8 cellular contexts compared by ENCODE assay signal in the genomic region with DNA sequence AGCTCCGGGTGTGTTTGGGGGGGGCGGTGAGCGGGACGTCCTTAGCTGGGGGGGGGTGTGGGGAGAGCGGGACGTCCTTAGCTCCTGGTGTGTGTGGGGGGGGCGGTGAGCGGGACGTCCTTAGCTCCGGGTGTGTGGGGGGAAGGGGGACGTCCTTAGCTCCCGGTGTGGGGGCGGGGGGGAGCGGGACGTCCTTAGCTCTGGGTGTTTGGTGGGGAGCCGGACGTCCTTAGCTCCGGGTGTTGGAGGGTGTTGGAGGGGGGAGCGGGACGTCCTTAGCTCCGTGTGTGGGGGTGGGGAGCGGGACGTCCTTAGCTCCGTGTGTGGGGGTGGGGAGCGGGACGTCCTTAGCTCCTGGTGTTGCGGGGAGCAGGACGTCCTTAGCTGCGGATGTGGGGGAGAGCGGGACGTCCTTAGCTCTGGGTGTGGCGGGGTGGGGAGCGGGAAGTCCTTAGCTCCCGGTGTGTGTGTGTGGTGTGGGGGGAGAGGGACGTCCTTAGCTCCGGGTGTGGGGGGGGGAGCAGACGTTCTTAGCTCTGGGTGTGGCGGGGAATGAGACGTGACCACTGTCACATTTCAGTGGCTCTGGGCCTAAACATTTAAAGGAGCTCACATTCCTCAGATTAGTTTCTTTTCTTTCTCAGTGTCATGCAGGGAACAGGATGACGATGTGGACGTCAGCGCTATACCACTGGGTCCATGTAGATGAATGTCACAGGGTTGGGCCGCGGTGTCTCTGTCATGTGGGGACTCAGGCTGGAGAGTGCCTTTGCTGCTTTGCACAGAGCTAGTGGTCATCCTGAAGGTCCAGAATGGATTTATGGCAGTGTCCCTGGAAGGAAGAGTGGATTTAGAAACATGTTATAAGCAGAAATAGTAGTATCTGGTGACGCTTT. TPM values are rescaled to one million over a fixed set of nuclear protein-coding genes. Genes with fewer than 3 reads are reported as not detected.
DNase-seq lines count a peak whose midpoint lies in the region; ATAC-seq and TF ChIP-seq lines count a peak whose summit lies in the region.

No MANE protein-coding gene starts in this region.

- POLR2A ChIA-PET in OCI-LY7 (lab: Charles Lee): interaction anchor here (0.6 to 1.6 kb wide), 7 partner anchors 10 to 1899 kb away, joined by 3 to 8 read pairs (median 4); no protein-coding TSS in a partner anchor

- peak; percentile 47 for ATAC-seq in HG02588 (IDR thresholded peaks at IDR 0.05; ENCODE audit: unreplicated experiment)
- peak; percentile 83 for ATAC-seq in activated T-helper 17 cell treated with anti-CD3 and anti-CD28 coated beads, Interleukin-2, amount 50 U/mL, for 72 hours (replicated peaks)
- ATAC-seq in upper lobe of right lung: peak; percentile 94

- peak overlapping the region; percentile 98 for H3K4me3 Mint-ChIP-seq in activated T-helper 17 cell treated with anti-CD3 and anti-CD28 coated beads, Interleukin-2, amount 50 U/mL, for 72 hours
- H3K4me3 Mint-ChIP-seq in nephron progenitor cell: peak overlapping the region; percentile 87

- H3K4me1 ChIP-seq in upper lobe of right lung (peaks cover 8% of the 10 kb centered on the region), OCI-LY7 (ENCODE audit: insufficient read depth, low read length, poor library complexity, severe bottlenecking) (peaks cover 3% of the 10 kb centered on the region)

- no peak overlapping the region for H3K4me2 ChIP-seq in OCI-LY7 (ENCODE audit: low read length)

- H3K27me3 ChIP-seq in upper lobe of right lung: no peaks in the 10 kb centered on the region

- H3K79me2 ChIP-seq in OCI-LY7 (ENCODE audit: insufficient read depth, low read depth, low read length): no peaks in the 10 kb centered on the region

- H3K27ac ChIP-seq in upper lobe of right lung: peak overlapping the region; percentile 92
- no peak overlapping the region for H3K27ac ChIP-seq in OCI-LY7 (ENCODE audit: low read depth, low read length, poor library complexity, severe bottlenecking)

- intact Hi-C loops in upper lobe of right lung (cut with DNase I) (no loop called here), OCI-LY7 (cut with micrococcal nuclease; ENCODE audit: unreplicated experiment) (no loop called here)

- H3K9me3 ChIP-seq in upper lobe of right lung (no peaks in the 10 kb centered on the region), OCI-LY7 (ENCODE audit: low read length) (no peaks in the 10 kb centered on the region)

- peaks cover 18% of the 10 kb centered on the region for H3K36me3 Mint-ChIP-seq in activated T-helper 17 cell treated with anti-CD3 and anti-CD28 coated beads, Interleukin-2, amount 50 U/mL, for 72 hours (ENCODE audit: low read depth)
- H3K36me3 Mint-ChIP-seq in nephron progenitor cell (ENCODE audit: low read depth): peaks cover 28% of the 10 kb centered on the region

- no peaks in the 10 kb centered on the region for H3K9me3 Mint-ChIP-seq in activated T-helper 17 cell treated with anti-CD3 and anti-CD28 coated beads, Interleukin-2, amount 50 U/mL, for 72 hours
- peaks cover 5% of the 10 kb centered on the region for H3K9me3 Mint-ChIP-seq in nephron progenitor cell

- peak overlapping the region; percentile 58; the same call in 1 of the 2 replicates for H3K4me3 ChIP-seq in GM08714 (ENCODE audit: low read length)
- H3K4me3 ChIP-seq in upper lobe of right lung: peak overlapping the region; percentile 47
- H3K4me3 ChIP-seq in OCI-LY7 (ENCODE audit: low read depth, low read length, poor library complexity, severe bottlenecking): no peak overlapping the region

- BruUV-seq in OCI-LY7 (replicated peaks; lab: Mats Ljungman, UMichigan): no TSS peak

- CTCF ChIA-PET in OCI-LY7 (lab: Charles Lee; ENCODE audit: unreplicated experiment): interaction anchor here (0.5 to 1.4 kb wide), 9 partner anchors 8 to 1727 kb away, joined by 3 to 22 read pairs (median 4); a partner anchor contains a TSS

- peaks cover 26% of the 10 kb centered on the region for H3K4me1 Mint-ChIP-seq in activated T-helper 17 cell treated with anti-CD3 and anti-CD28 coated beads, Interleukin-2, amount 50 U/mL, for 72 hours
- peaks cover 87% of the 10 kb centered on the region for H3K4me1 Mint-ChIP-seq in nephron progenitor cell

- H4K20me1 ChIP-seq in OCI-LY7 (ENCODE audit: insufficient read depth, low read length): no peaks in the 10 kb centered on the region

- H3K9me2 ChIP-seq in OCI-LY7 (ENCODE audit: insufficient read depth, low read length): no peaks in the 10 kb centered on the region

- H3K27me3 Mint-ChIP-seq in activated T-helper 17 cell treated with anti-CD3 and anti-CD28 coated beads, Interleukin-2, amount 50 U/mL, for 72 hours: no peaks in the 10 kb centered on the region
- H3K27me3 Mint-ChIP-seq in nephron progenitor cell (ENCODE audit: low read depth, poor library complexity): peaks cover 17% of the 10 kb centered on the region

- no peak overlapping the region for H2AFZ ChIP-seq in OCI-LY7 (ENCODE audit: low read length)

- H3K27ac Mint-ChIP-seq in activated T-helper 17 cell treated with anti-CD3 and anti-CD28 coated beads, Interleukin-2, amount 50 U/mL, for 72 hours: peak overlapping the region; percentile 99
- H3K27ac Mint-ChIP-seq in nephron progenitor cell: peak overlapping the region; percentile 98

- DNase-seq in NCI-H2227 (lab: John Stamatoyannopoulos, UW; ENCODE audit: unreplicated experiment): peak; percentile 57
- DNase-seq in fibroblast of the conjunctiva (ENCODE audit: low read depth): peak; percentile 30
- peak; percentile 46 for DNase-seq in nephron progenitor cell
- DNase-seq in upper lobe of right lung: peak; percentile 90
- DNase-seq in OCI-LY7 (ENCODE audit: low spot score): no peak

- no peak for TF ChIP-seq CTCF in nephron progenitor cell (IDR thresholded peaks at IDR 0.05)
- TF ChIP-seq CTCF in upper lobe of right lung (IDR thresholded peaks at IDR 0.05): no peak
- TF ChIP-seq CTCF in OCI-LY7 (conservative IDR thresholded peaks at IDR 0.05; ENCODE audit: low read length): no peak

- no peaks in the 10 kb centered on the region for H3K36me3 ChIP-seq in upper lobe of right lung
- H3K36me3 ChIP-seq in OCI-LY7 (ENCODE audit: insufficient read depth, low read length): no peaks in the 10 kb centered on the region

RNA-seq across cellular contexts. Expression of a gene that starts 7.5 kb away (rescaled TPM):
- 10 to 100 TPM; 13.5 to 41.1 TPM for total RNA-seq in activated T-helper 17 cell treated with anti-CD3 and anti-CD28 coated beads, Interleukin-2, amount 50 U/mL, for 72 hours
- total RNA-seq in upper lobe of right lung (17.9 TPM), OCI-LY7 (2022) (12.0 TPM in 2 replicates)
- 5.6 and 17.1 TPM in 2 replicates for total RNA-seq in OCI-LY7 (2014; rRNA removed; shearing (Covaris generic))

RNA-seq across cellular contexts. Expression of a gene that starts 34.5 kb away (rescaled TPM):
- 100 to 1,000 TPM in 1 of 2 donors, 10 to 100 TPM in 1; 63.0 to 119 TPM for total RNA-seq in activated T-helper 17 cell treated with anti-CD3 and anti-CD28 coated beads, Interleukin-2, amount 50 U/mL, for 72 hours
- 63.1 TPM for total RNA-seq in upper lobe of right lung
- 30.5 and 33.7 TPM in 2 replicates for total RNA-seq in OCI-LY7 (2014; rRNA removed; shearing (Covaris generic))
- 24.2 and 25.7 TPM in 2 replicates for total RNA-seq in OCI-LY7 (2022)
